8 cellular contexts compared by ENCODE assay signal in genomic region chr1:205775717-205776056, GRCh38. TPM values are rescaled to one million over a fixed set of nuclear protein-coding genes. Genes with fewer than 3 reads are reported as not detected.
DNase-seq lines count a peak whose midpoint lies in the region; ATAC-seq and TF ChIP-seq lines count a peak whose summit lies in the region.

No MANE protein-coding gene starts in this region.

- DNase-seq in A172 (ENCODE audit: low spot score) (peak; percentile 27), cardiac fibroblast (ENCODE audit: low read depth in 2 of 2) (peak; percentile 85 to 90), lung microvascular endothelial cell (ENCODE audit: low read depth in 2 of 2) (peak; percentile 68 to 87), COR-L47 (lab: John Stamatoyannopoulos, UW) (no peak), NCI-H1436 (lab: John Stamatoyannopoulos, UW) (no peak), HuH-7.5 (ENCODE audit: low spot score) (no peak)
- DNase-seq in Jurkat, Clone E6-1 (ENCODE audit: low read depth, low spot score): no peak

- TF ChIP-seq CTCF in cardiac fibroblast (IDR thresholded peaks at IDR 0.05; ENCODE audit: low read depth, low read length): no peak

- ATAC-seq in GM21367 (IDR thresholded peaks at IDR 0.05; ENCODE audit: unreplicated experiment): no peak

- H3K4me3 ChIP-seq in Jurkat, Clone E6-1 (ENCODE audit: low read length): peak overlapping the region; percentile 82
- H3K4me3 ChIP-seq in cardiac fibroblast (replicated peaks in 1 of 2; ENCODE audit: low read depth in 2 of 2, low read length in 2 of 2): peak overlapping the region in 1 of 2 donors; percentile 88

RNA-seq across cellular contexts. Expression of gene RAB29, which starts 0.4 kb away (rescaled TPM):
- 29.8 and 33.3 TPM in 2 replicates for total RNA-seq in A172 (2014; rRNA removed; shearing (Covaris generic))
- 18.6 TPM for polyA plus RNA-seq in Jurkat, Clone E6-1 (2012; ENCODE audit: insufficient read depth, insufficient read length)
- 14.8 and 20.4 TPM in 2 replicates for total RNA-seq in lung microvascular endothelial cell

RNA-seq across cellular contexts. Expression of gene NUCKS1, which starts 25.7 kb away (rescaled TPM):
- 323 and 355 TPM in 2 replicates for total RNA-seq in A172 (2014; rRNA removed; shearing (Covaris generic))
- 172 TPM for polyA plus RNA-seq in Jurkat, Clone E6-1 (2012; ENCODE audit: insufficient read depth, insufficient read length)
- total RNA-seq in lung microvascular endothelial cell: 74.2 and 103 TPM in 2 replicates

RNA-seq across cellular contexts. Expression of gene SLC41A1, which starts 37.3 kb away (rescaled TPM):
- 19.2 and 28.6 TPM in 2 replicates for total RNA-seq in A172 (2014; rRNA removed; shearing (Covaris generic))
- polyA plus RNA-seq in Jurkat, Clone E6-1 (2012; ENCODE audit: insufficient read depth, insufficient read length): 21.8 TPM
- 6.8 and 20.0 TPM in 2 replicates for total RNA-seq in lung microvascular endothelial cell

Comparison
In these comparisons a context has a peak if more than half of its experiments do, and no peak if none do; other contexts are left out.
1. DNase-seq: peak in A172 (single experiment), cardiac fibroblast (2 of 2) and lung microvascular endothelial cell (2 of 2); none in Jurkat, Clone E6-1 (single experiment), COR-L47 (single experiment), NCI-H1436 (single experiment) and HuH-7.5 (single experiment).